In the genomic region with DNA sequence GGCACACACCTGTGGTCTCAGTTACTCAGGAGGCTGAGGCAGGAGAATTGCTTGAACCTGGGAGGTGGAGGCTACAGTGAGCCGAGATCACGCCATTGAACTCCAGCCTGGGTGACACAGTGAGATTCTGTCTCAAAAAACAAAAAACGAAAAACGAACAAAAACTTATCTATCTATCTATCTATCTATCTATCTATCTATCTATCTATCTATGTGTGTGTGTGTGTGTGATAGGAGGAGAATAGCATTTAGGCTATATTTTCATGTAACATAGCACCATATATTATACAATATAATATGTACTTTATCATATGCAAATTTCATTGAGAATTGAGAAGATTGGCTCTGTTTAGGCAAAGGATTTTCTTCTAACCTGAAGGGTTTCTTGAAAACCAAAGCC, we compare ENCODE assay signal across 16 cellular contexts. TPM values are rescaled to one million over a fixed set of nuclear protein-coding genes. Genes with fewer than 3 reads are reported as not detected.
"Had no signal": no experiment of that assay in that cellular context is flagged by ENCODE, and none has a peak within 500 bp of the region (broad histone marks: within the 10 kb centered on the region; RNA-seq: fewer than 3 reads in every experiment).

No MANE protein-coding gene starts in this region.

RNA-seq across cellular contexts. Expression of a gene that starts 5.3 kb away (rescaled TPM):
- total RNA-seq: activated CD4-positive, alpha-beta memory T cell treated with anti-CD3 and anti-CD28 coated beads, Interleukin-2, amount 10 ng/mL, durations not matched to agents 7 days and 5 days; activated CD4-positive, alpha-beta T cell treated with anti-CD3 and anti-CD28 coated beads for 36 hours; activated CD4-positive, alpha-beta T cell treated with anti-CD3 and anti-CD28 coated beads, Interleukin-2, amount 10 ng/mL, durations not matched to agents 7 days and 5 days; activated CD8-positive, alpha-beta memory T cell treated with anti-CD3 and anti-CD28 coated beads, Interleukin-2, amount 10 ng/mL, durations not matched to agents 7 days and 5 days; activated CD8-positive, alpha-beta T cell treated with anti-CD3 and anti-CD28 coated beads, Interleukin-2, amount 10 ng/mL, durations not matched to agents 7 days and 5 days; activated naive CD8-positive, alpha-beta T cell treated with anti-CD3 and anti-CD28 coated beads, Interleukin-2, amount 10 ng/mL, durations not matched to agents 7 days and 5 days; activated T-helper 2 cell treated with anti-CD3 and anti-CD28 coated beads, Interferon-gamma antibody, Interleukin-2, Interleukin-4, amounts not matched to agents 10 μg/mL and 5 μg/mL and 100 μg/mL, durations not matched to agents 14 hours and 24 hours and 36 hours; ascending aorta; body of pancreas; breast epithelium; cardiac septum; T-cell; T-helper 1 cell treated with Interleukin-12 subunit alpha and Interleukin-12 subunit beta and Interleukin-4 antibody, amounts not matched to agents 30 ng/mL and 1 ng/mL, for 36 hours; T-helper 17 cell; T-helper 2 cell treated with Interferon-gamma antibody and Interleukin-4, amounts not matched to agents 100 ng/mL and 5 ng/mL, for 36 hours had no signal

RNA-seq across cellular contexts. Expression of a gene that starts 57.4 kb away (rescaled TPM):
- total RNA-seq: activated CD4-positive, alpha-beta T cell treated with anti-CD3 and anti-CD28 coated beads for 36 hours; activated CD4-positive, alpha-beta T cell treated with anti-CD3 and anti-CD28 coated beads, Interleukin-2, amount 10 ng/mL, durations not matched to agents 7 days and 5 days; activated CD8-positive, alpha-beta T cell treated with anti-CD3 and anti-CD28 coated beads, Interleukin-2, amount 10 ng/mL, durations not matched to agents 7 days and 5 days; activated naive CD8-positive, alpha-beta T cell treated with anti-CD3 and anti-CD28 coated beads, Interleukin-2, amount 10 ng/mL, durations not matched to agents 7 days and 5 days; activated T-helper 2 cell treated with anti-CD3 and anti-CD28 coated beads, Interferon-gamma antibody, Interleukin-2, Interleukin-4, amounts not matched to agents 10 μg/mL and 5 μg/mL and 100 μg/mL, durations not matched to agents 14 hours and 24 hours and 36 hours; cardiac septum; T-cell; T-helper 17 cell; WTC11 had no signal
